In the genomic region with DNA sequence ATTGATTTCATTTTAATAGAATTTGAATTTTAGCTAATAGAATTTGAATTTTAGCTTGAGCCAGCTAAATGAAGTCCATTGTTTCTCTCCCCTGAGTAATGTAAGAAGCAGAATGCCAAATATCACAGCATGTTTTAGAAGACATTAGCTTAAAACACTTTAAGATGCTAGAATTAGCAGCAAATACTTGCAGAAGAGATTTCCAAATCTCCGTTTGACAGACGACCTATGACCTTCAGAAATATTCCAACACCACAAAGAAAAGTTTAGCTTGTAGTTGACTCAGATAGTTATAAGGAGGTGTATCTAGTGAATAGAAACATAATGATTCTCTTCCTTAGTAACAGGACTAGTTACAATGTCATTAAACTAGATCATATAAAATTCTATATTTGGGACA, we compare ENCODE assay signal across 24 cellular contexts. TPM values are rescaled to one million over a fixed set of nuclear protein-coding genes. Genes with fewer than 3 reads are reported as not detected.
DNase-seq lines count a peak whose midpoint lies in the region; ATAC-seq and TF ChIP-seq lines count a peak whose summit lies in the region.
"Had no signal": no experiment of that assay in that cellular context is flagged by ENCODE, and none has a peak within 500 bp of the region (broad histone marks: within the 10 kb centered on the region; RNA-seq: fewer than 3 reads in every experiment).

No MANE protein-coding gene starts in this region.

- DNase-seq in EH (ENCODE audit: low read depth) (peak; percentile 27), M059J (ENCODE audit: low read depth) (peak; percentile 13), fibroblast of gingiva (ENCODE audit: low read depth) (peak; percentile 14), foreskin fibroblast (peak; percentile 18 to 40), heart left ventricle (no peak)
- DNase-seq in activated T-cell treated with anti-CD3 and anti-CD28 coated beads, Interleukin-2, amount 50 U/mL, for 72 hours: no peak
- DNase-seq: 8988T; AML-193; C1 segment of cervical spinal cord; CD8-positive, alpha-beta memory T cell; EL; GF-D8; GOT3; NCI-H1417; NCI-H1694 treated with DMSO at 0.1 percent for 48 hours; NCI-H2081 treated with DMSO at 0.1 percent for 48 hours; NCI-H2171 treated with DMSO at 0.1 percent for 48 hours; NCI-H446; Peyer's patch had no signal

- no peak overlapping the region for H3K27ac ChIP-seq in heart left ventricle
- H3K27ac ChIP-seq: KMS-11, Peyer's patch had no signal

- H3K27ac Mint-ChIP-seq in activated T-cell treated with anti-CD3 and anti-CD28 coated beads, Interleukin-2, amount 50 U/mL, for 72 hours: no peak overlapping the region
- H3K27ac Mint-ChIP-seq: CD8-positive, alpha-beta memory T cell had no signal

- 26 to 53% (median 49%) methylated on average over 2 of the region's 2 CpGs for WGBS in heart left ventricle, 4 donors

- intact Hi-C loops in heart left ventricle (cut with DNase I): no loop called here

- no peak overlapping the region for H3K4me3 ChIP-seq in foreskin fibroblast (ENCODE audit: low read depth in 1 of 2, low read length in 2 of 2)
- H3K4me3 ChIP-seq in heart left ventricle: no peak overlapping the region
- H3K4me3 ChIP-seq: Peyer's patch had no signal

- no peaks in the 10 kb centered on the region for H3K36me3 ChIP-seq in heart left ventricle
- H3K36me3 ChIP-seq: Peyer's patch had no signal

- H3K4me1 Mint-ChIP-seq in activated T-cell treated with anti-CD3 and anti-CD28 coated beads, Interleukin-2, amount 50 U/mL, for 72 hours (ENCODE audit: low read depth): no peaks in the 10 kb centered on the region
- H3K4me1 Mint-ChIP-seq: CD8-positive, alpha-beta memory T cell had no signal

- no peak overlapping the region for H3K4me3 Mint-ChIP-seq in activated T-cell treated with anti-CD3 and anti-CD28 coated beads, Interleukin-2, amount 50 U/mL, for 72 hours
- H3K4me3 Mint-ChIP-seq: CD8-positive, alpha-beta memory T cell had no signal

- TF ChIP-seq CTCF in foreskin fibroblast (IDR thresholded peaks at IDR 0.05; ENCODE audit: low read depth, low read length): no peak
- TF ChIP-seq CTCF in heart left ventricle (IDR thresholded peaks at IDR 0.05): no peak

- no peaks in the 10 kb centered on the region for H3K9me3 ChIP-seq in heart left ventricle
- H3K9me3 ChIP-seq: Peyer's patch had no signal

- no peaks in the 10 kb centered on the region for H3K27me3 ChIP-seq in heart left ventricle
- H3K27me3 ChIP-seq: Peyer's patch had no signal

- no peak for TF ChIP-seq POLR2A in heart left ventricle (IDR thresholded peaks at IDR 0.05)

- no peaks in the 10 kb centered on the region for H3K36me3 Mint-ChIP-seq in activated T-cell treated with anti-CD3 and anti-CD28 coated beads, Interleukin-2, amount 50 U/mL, for 72 hours (ENCODE audit: insufficient read depth in 2 of 2)
- H3K36me3 Mint-ChIP-seq: CD8-positive, alpha-beta memory T cell had no signal

- H3K27me3 Mint-ChIP-seq in activated T-cell treated with anti-CD3 and anti-CD28 coated beads, Interleukin-2, amount 50 U/mL, for 72 hours (ENCODE audit: low read depth): no peaks in the 10 kb centered on the region
- H3K27me3 Mint-ChIP-seq: CD8-positive, alpha-beta memory T cell had no signal

- ATAC-seq in heart left ventricle (no peak), HG02938 (IDR thresholded peaks at IDR 0.05; ENCODE audit: unreplicated experiment) (no peak)
- ATAC-seq in activated T-cell treated with anti-CD3 and anti-CD28 coated beads, Interleukin-2, amount 50 U/mL, for 72 hours (replicated peaks in 1 of 2): no peak
- ATAC-seq: HCT116, SK-N-SH treated with all-trans-retinoic acid at 6 μM for 48 hours had no signal

- no peaks in the 10 kb centered on the region for H3K4me1 ChIP-seq in heart left ventricle
- H3K4me1 ChIP-seq: Peyer's patch had no signal

- H3K9me3 Mint-ChIP-seq in activated T-cell treated with anti-CD3 and anti-CD28 coated beads, Interleukin-2, amount 50 U/mL, for 72 hours: peaks cover 4 to 6% of the 10 kb centered on the region in 2 donors

RNA-seq across cellular contexts. Expression of a gene that starts 51.7 kb away (rescaled TPM):
- total RNA-seq in M059J (2014; rRNA removed; shearing (Covaris generic)): not detected in 2 replicates
- total RNA-seq in heart left ventricle: under 1 TPM in 3 of 9 donors, not detected in 6; 0.21 to 0.69 (median 0.47) TPM
- polyA plus RNA-seq in heart left ventricle: not detected
- total RNA-seq in activated T-cell treated with anti-CD3 and anti-CD28 coated beads, Interleukin-2, amount 50 U/mL, for 72 hours: not detected
- total RNA-seq: CD8-positive, alpha-beta memory T cell; OCI-LY7; Peyer's patch had no signal
- polyA plus RNA-seq: CD8-positive, alpha-beta memory T cell had no signal

Comparison
In these comparisons a context has a peak if more than half of its experiments do, and no peak if none do; other contexts are left out.
1. DNase-seq: peak in EH (single experiment), M059J (single experiment), fibroblast of gingiva (single experiment) and foreskin fibroblast (2 of 2); none in heart left ventricle (0 of 5) and activated T-cell treated with anti-CD3 and anti-CD28 coated beads, Interleukin-2, amount 50 U/mL, for 72 hours (0 of 2).